ENCODE assay signal across 18 cellular contexts in genomic region chr21:45450741-45451740, GRCh38. TPM values are rescaled to one million over a fixed set of nuclear protein-coding genes. Genes with fewer than 3 reads are reported as not detected.
DNase-seq lines count a peak whose midpoint lies in the region; ATAC-seq and TF ChIP-seq lines count a peak whose summit lies in the region.
"Had no signal": no experiment of that assay in that cellular context is flagged by ENCODE, and none has a peak within 500 bp of the region (broad histone marks: within the 10 kb centered on the region; RNA-seq: fewer than 3 reads in every experiment).

No MANE protein-coding gene starts in this region.

- H3K4me1 ChIP-seq in mucosa of descending colon (ENCODE audit: low read depth): no peaks in the 10 kb centered on the region
- peaks cover 56% of the 10 kb centered on the region for H3K4me1 ChIP-seq in vagina
- H3K4me1 ChIP-seq in GM23248 (ENCODE audit: insufficient read depth): peaks cover 17% of the 10 kb centered on the region
- peaks cover 4% of the 10 kb centered on the region for H3K4me1 ChIP-seq in upper lobe of right lung

- H3F3A ChIP-seq in GM23248 (ENCODE audit: insufficient read depth): peaks cover 14% of the 10 kb centered on the region

- in situ Hi-C loops in GM23248 (cut with MboI): loop anchor here (10.0 kb wide), 1 partner anchor 306 kb away; no protein-coding TSS in a partner anchor

- H3K4me3 ChIP-seq in fibroblast of mammary gland (ENCODE audit: control insufficient read depth, low read depth, low read length) (no peak overlapping the region), mucosa of descending colon (no peak overlapping the region), vagina (no peak overlapping the region), GM23248 (no peak overlapping the region), upper lobe of right lung (no peak overlapping the region)
- H3K4me3 ChIP-seq: left lung, SJSA1, upper lobe of left lung had no signal

- no peak overlapping the region for H3K4me2 ChIP-seq in GM23248 (ENCODE audit: unreplicated experiment)

- no peak overlapping the region for H2AFZ ChIP-seq in GM23248

- H3K79me2 ChIP-seq in GM23248 (ENCODE audit: insufficient read depth): no peaks in the 10 kb centered on the region

- H3K27me3 ChIP-seq in vagina (no peaks in the 10 kb centered on the region), GM23248 (replicated peaks; ENCODE audit: insufficient read depth) (no peaks in the 10 kb centered on the region), upper lobe of right lung (no peaks in the 10 kb centered on the region)
- H3K27me3 ChIP-seq: brain microvascular endothelial cell, SJSA1, upper lobe of left lung had no signal

- H3K36me3 ChIP-seq in mucosa of descending colon (ENCODE audit: low read depth) (no peaks in the 10 kb centered on the region), vagina (no peaks in the 10 kb centered on the region), GM23248 (ENCODE audit: low read depth) (no peaks in the 10 kb centered on the region), upper lobe of right lung (no peaks in the 10 kb centered on the region)
- H3K36me3 ChIP-seq: left lung, SJSA1, upper lobe of left lung had no signal

- no peak for ATAC-seq in Right ventricle myocardium inferior
- no peak for ATAC-seq in mucosa of descending colon
- ATAC-seq in upper lobe of right lung: no peak
- ATAC-seq: activated naive CD4-positive, alpha-beta T cell treated with anti-CD3 and anti-CD28 coated beads, Interleukin-2, amount 50 U/mL, for 72 hours; left lung had no signal

- intact Hi-C loops in Right ventricle myocardium inferior (cut with DNase I): no loop called here
- intact Hi-C loops in cardiac septum (cut with DNase I): no loop called here
- intact Hi-C loops in mucosa of descending colon (cut with DNase I, micrococcal nuclease): no loop called here
- intact Hi-C loops in vagina (cut with DNase I): no loop called here
- intact Hi-C loops in upper lobe of right lung (cut with DNase I): loop anchor here (10.0 kb wide), 1 partner anchor 306 kb away; no protein-coding TSS in a partner anchor

- TF ChIP-seq CTCF in fibroblast of mammary gland (conservative IDR thresholded peaks at IDR 0.05; ENCODE audit: control insufficient read depth, insufficient read depth, low read depth, low read length) (no peak), mucosa of descending colon (IDR thresholded peaks at IDR 0.05) (no peak), vagina (IDR thresholded peaks at IDR 0.05) (no peak), upper lobe of right lung (IDR thresholded peaks at IDR 0.05) (no peak)

- H4K20me1 ChIP-seq in GM23248 (ENCODE audit: insufficient read depth): no peaks in the 10 kb centered on the region

- no peak for TF ChIP-seq POLR2A in vagina (IDR thresholded peaks at IDR 0.05)

- DNase-seq in Right ventricle myocardium inferior (ENCODE audit: missing footprints) (peak; percentile 62), cardiac septum (ENCODE audit: low spot score) (no peak), fibroblast of mammary gland (ENCODE audit: low read depth) (peak; percentile 37), mucosa of descending colon (peak in 2 of 3 donors; percentile 17 to 38), vagina (ENCODE audit: extremely low spot score in 2 of 2) (no peak), GM23248 (no peak), ureter (ENCODE audit: low spot score) (no peak), upper lobe of right lung (no peak)
- DNase-seq: activated CD4-positive, alpha-beta T cell treated with anti-CD3 and anti-CD28 coated beads for 4 hours; brain microvascular endothelial cell; DMS79 treated with DMSO at 0.1 percent for 48 hours; NCI-H1105 treated with DMSO at 0.1 percent for 48 hours; NCI-H2107; NCI-H446 treated with DMSO at 0.1 percent for 48 hours had no signal

- H3K9me2 ChIP-seq in GM23248 (ENCODE audit: insufficient read depth): no peaks in the 10 kb centered on the region

- H3K27ac ChIP-seq in vagina (peak overlapping the region; percentile 33), GM23248 (no peak overlapping the region), upper lobe of right lung (no peak overlapping the region)
- H3K27ac ChIP-seq: brain microvascular endothelial cell, left lung, SJSA1, upper lobe of left lung had no signal

- no peaks in the 10 kb centered on the region for H3K9me3 ChIP-seq in mucosa of descending colon
- no peaks in the 10 kb centered on the region for H3K9me3 ChIP-seq in vagina
- no peaks in the 10 kb centered on the region for H3K9me3 ChIP-seq in GM23248 (ENCODE audit: low read depth)
- no peaks in the 10 kb centered on the region for H3K9me3 ChIP-seq in upper lobe of right lung

- 87 to 89% methylated on average over 34 to 35 of the region's 35 CpGs for WGBS in GM23248 (ENCODE audit: low coverage in 1 of 2, low lambda C conversion rate in 2 of 2, missing lambda C conversion rate in 2 of 2), 2 experiments

- no peak overlapping the region for H3K9ac ChIP-seq in GM23248

RNA-seq across cellular contexts. Expression of gene COL18A1, which starts 46.1 kb away (rescaled TPM):
- total RNA-seq in Right ventricle myocardium inferior: 51.6 TPM
- total RNA-seq in cardiac septum: 77.0 TPM
- total RNA-seq in mucosa of descending colon: 10 to 100 TPM in 2 of 3 donors, 1 to 10 TPM in 1; 4.6 to 46.9 (median 21.3) TPM
- total RNA-seq in vagina: 86.7 TPM
- total RNA-seq in GM23248 (2014; rRNA removed; shearing (Covaris generic)): 24.2 and 30.5 TPM in 2 replicates
- 1.7 and 1.8 TPM in 2 replicates for polyA plus RNA-seq in GM23248 (2016; fragmentation: Nextera tagmentation; extraction: Ambion mirVana)
- 90.4 TPM for total RNA-seq in ureter
- 60.4 TPM for total RNA-seq in upper lobe of right lung

Comparison
In these comparisons a context has a peak if more than half of its experiments do, and no peak if none do; other contexts are left out.
1. DNase-seq: peak in Right ventricle myocardium inferior (single experiment), fibroblast of mammary gland (single experiment) and mucosa of descending colon (2 of 3); none in cardiac septum (single experiment), vagina (0 of 2), GM23248 (single experiment), ureter (single experiment) and upper lobe of right lung (single experiment).